1 cellular context compared by ENCODE assay signal in the genomic region with DNA sequence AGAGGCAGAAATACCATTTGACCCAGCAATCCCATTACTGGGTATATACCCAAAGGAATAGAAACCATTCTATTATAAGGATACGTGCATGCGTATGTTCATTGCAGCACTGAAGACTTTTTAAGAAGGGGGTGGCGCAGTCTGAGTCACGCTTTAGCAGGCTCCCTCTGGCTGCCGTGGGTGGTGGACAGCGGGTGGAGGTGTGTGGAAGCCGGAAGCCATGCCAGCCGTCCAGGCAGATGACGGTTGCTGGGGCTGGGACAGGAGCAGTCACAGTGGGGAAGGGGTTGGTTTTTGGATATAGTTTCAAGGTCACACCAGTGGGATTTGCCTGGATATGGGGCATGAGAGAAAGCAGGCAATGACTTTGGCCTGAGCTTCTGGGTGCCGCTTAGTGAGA.
TF ChIP-seq lines count a peak whose summit lies in the region.

No MANE protein-coding gene starts in this region.

TF ChIP-seq in K562, 482 proteins besides CTCF, POLR2A, EP300 and RAD21 (continued from another document):
- peak; percentile 59; the same call in 1 of the 2 replicates for TF ChIP-seq EGR1 (conservative IDR thresholded peaks at IDR 0.05)
- TF ChIP-seq, protein P1, sequence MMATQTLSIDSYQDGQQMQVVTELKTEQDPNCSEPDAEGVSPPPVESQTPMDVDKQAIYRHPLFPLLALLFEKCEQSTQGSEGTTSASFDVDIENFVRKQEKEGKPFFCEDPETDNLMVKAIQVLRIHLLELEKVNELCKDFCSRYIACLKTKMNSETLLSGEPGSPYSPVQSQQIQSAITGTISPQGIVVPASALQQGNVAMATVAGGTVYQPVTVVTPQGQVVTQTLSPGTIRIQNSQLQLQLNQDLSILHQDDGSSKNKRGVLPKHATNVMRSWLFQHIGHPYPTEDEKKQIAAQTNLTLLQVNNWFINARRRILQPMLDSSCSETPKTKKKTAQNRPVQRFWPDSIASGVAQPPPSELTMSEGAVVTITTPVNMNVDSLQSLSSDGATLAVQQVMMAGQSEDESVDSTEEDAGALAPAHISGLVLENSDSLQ (IDR thresholded peaks at IDR 0.05): no peak
- TF ChIP-seq CEBPB (tag; IDR thresholded peaks at IDR 0.05): no peak
- TF ChIP-seq FOSL1 (tag; conservative IDR thresholded peaks at IDR 0.05): 0 out of 2 replicates have a peak, but pooled peaks have one; percentile 25
- TF ChIP-seq ZBTB26 (CRISPR knock-in tag; IDR thresholded peaks at IDR 0.05): no peak
- TF ChIP-seq DMBX1 (CRISPR knock-in tag; IDR thresholded peaks at IDR 0.05; ENCODE audit: borderline replicate concordance): no peak
- no peak for TF ChIP-seq NUFIP1 (IDR thresholded peaks at IDR 0.05; ENCODE audit: partially characterized antibody)
- TF ChIP-seq RBM14 (IDR thresholded peaks at IDR 0.05; ENCODE audit: borderline replicate concordance, insufficient read depth, low read depth, low read length): no peak
- no peak for TF ChIP-seq SMC3 (conservative IDR thresholded peaks at IDR 0.05; ENCODE audit: insufficient read depth, low read depth, low read length)
- TF ChIP-seq CTCFL (IDR thresholded peaks at IDR 0.05; ENCODE audit: borderline replicate concordance, insufficient read depth, low read depth, low read length, poor library complexity, severe bottlenecking): peak; percentile 38
- no peak for TF ChIP-seq ZNF551 (CRISPR knock-in tag; IDR thresholded peaks at IDR 0.05)
- peak; percentile 40; the same call in 1 of the 2 replicates for TF ChIP-seq JUND (IDR thresholded peaks at IDR 0.05; ENCODE audit: borderline replicate concordance, low read depth, low read length)
- TF ChIP-seq JUND (tag; IDR thresholded peaks at IDR 0.05; ENCODE audit: borderline replicate concordance, low read depth, low read length): no peak; the same call in 2 of the 3 replicates
